8 cellular contexts compared by ENCODE assay signal in the genomic region with DNA sequence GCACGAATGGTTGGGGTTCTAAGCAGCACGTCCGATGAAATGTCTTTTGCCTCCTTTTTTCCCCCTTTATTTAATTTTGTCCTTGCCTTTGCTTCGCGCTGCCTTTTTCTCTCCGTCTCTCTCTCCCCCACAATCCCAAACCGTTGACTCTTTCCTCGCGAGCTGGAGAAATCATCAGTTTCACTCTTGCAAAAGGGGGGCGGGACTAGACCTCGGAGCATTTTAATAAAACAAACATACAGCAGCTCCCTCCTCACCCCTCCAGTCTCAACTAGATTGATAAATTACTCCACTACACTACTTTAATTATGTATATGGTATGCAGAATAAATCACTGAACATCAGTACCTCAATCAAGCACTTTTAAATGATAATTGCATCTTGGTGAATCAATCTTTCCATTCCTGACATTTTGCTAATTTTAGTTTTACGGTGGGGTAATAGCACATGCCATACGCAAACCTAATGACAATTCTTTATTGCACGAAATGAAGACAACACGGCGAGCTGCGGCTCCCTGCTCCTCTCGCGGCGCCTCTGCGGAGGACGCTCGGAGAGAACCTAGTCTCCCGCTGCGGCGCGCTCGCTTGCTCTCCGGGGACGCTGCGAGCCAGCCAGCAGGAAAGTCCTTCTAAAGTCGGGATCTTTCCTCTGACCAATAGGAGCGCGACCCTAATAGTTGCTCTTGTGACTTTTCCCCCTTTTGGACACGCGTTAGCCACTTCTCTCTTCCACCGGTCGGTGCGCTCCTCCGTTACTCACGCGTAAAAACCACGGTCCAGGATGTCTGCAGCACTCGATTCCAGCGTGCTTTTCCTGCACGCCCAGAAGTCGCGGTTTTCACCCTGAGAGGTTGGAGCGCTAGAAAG. TPM values are rescaled to one million over a fixed set of nuclear protein-coding genes. Genes with fewer than 3 reads are reported as not detected.
DNase-seq lines count a peak whose midpoint lies in the region; ATAC-seq and TF ChIP-seq lines count a peak whose summit lies in the region.

No MANE protein-coding gene starts in this region.

- H3K4me1 ChIP-seq in BLaER1 (peaks cover 42% of the 10 kb centered on the region), HUES6 (ENCODE audit: control insufficient read depth, insufficient read depth, low read length) (0 out of 2 replicates have a peak, but pooled peaks cover 3% of the 10 kb centered on the region), skeletal muscle satellite cell (ENCODE audit: control insufficient read depth, insufficient read depth, low read length) (peaks cover 8% of the 10 kb centered on the region)

- peaks cover 24% of the 10 kb centered on the region for H3K4me1 Mint-ChIP-seq in chondrocyte (ENCODE audit: low read depth)

- no peaks in the 10 kb centered on the region for H3K9me3 ChIP-seq in BLaER1
- no peaks in the 10 kb centered on the region for H3K9me3 ChIP-seq in HUES6 (ENCODE audit: control insufficient read depth, insufficient read depth, low read depth, low read length)
- H3K9me3 ChIP-seq in skeletal muscle satellite cell (replicated peaks; ENCODE audit: low read length), result no peaks in the 10 kb centered on the region

- H3K27ac Mint-ChIP-seq in chondrocyte (ENCODE audit: unreplicated experiment), result peak overlapping the region; percentile 97

- peak; percentile 24 for ATAC-seq in GM18870 (IDR thresholded peaks at IDR 0.05; ENCODE audit: unreplicated experiment)

- peak overlapping the region; percentile 86 for H3K4me3 ChIP-seq in BLaER1
- H3K4me3 ChIP-seq in HUES6 (ENCODE audit: low read depth, low read length), result peak overlapping the region; percentile 72
- H3K4me3 ChIP-seq in skeletal muscle satellite cell (ENCODE audit: low read length), result peak overlapping the region; percentile 83

- peak overlapping the region; percentile 82 for H3K4me2 ChIP-seq in BLaER1
- H3K4me2 ChIP-seq in skeletal muscle satellite cell (ENCODE audit: low read length), result peak overlapping the region; percentile 90

- H3K9me3 Mint-ChIP-seq in chondrocyte (ENCODE audit: low read depth), result no peaks in the 10 kb centered on the region

- H3K27me3 ChIP-seq in BLaER1 (no peaks in the 10 kb centered on the region), HUES6 (ENCODE audit: control insufficient read depth, insufficient read depth, low read length) (peaks cover 79% of the 10 kb centered on the region), skeletal muscle satellite cell (ENCODE audit: control insufficient read depth, insufficient read depth, low read length) (no peaks in the 10 kb centered on the region)

- H3K9ac ChIP-seq in BLaER1, result peak overlapping the region; percentile 93
- peak overlapping the region; percentile 14 for H3K9ac ChIP-seq in HUES6 (ENCODE audit: low read length)
- H3K9ac ChIP-seq in skeletal muscle satellite cell (ENCODE audit: low read depth, low read length), result peak overlapping the region; percentile 86

- H3K27ac ChIP-seq in BLaER1 (peak overlapping the region; percentile 93), HUES6 (ENCODE audit: low read depth, low read length) (no peak overlapping the region)

- DNase-seq in SHP77 treated with DMSO at 0.1 percent for 48 hours (lab: John Stamatoyannopoulos, UW) (peak; percentile 71), chondrocyte (ENCODE audit: low spot score) (peak; percentile 73), islet precursor cell (peak; percentile 83)
- DNase-seq in stimulated activated CD4-positive, alpha-beta T cell treated with anti-CD3 and anti-CD28 coated beads, Interleukin-4, amount 100 ng/mL, for 1 hour, result no peak

- no peaks in the 10 kb centered on the region for H3K36me3 Mint-ChIP-seq in chondrocyte (ENCODE audit: low read depth)

- H4K20me1 ChIP-seq in BLaER1, result peaks cover 37% of the 10 kb centered on the region

- H3K4me3 Mint-ChIP-seq in chondrocyte (ENCODE audit: unreplicated experiment), result peak overlapping the region; percentile 89

- 0 out of 2 replicates have a peak, but pooled peaks cover 5% of the 10 kb centered on the region for H3K36me3 ChIP-seq in BLaER1
- no peaks in the 10 kb centered on the region for H3K36me3 ChIP-seq in HUES6 (ENCODE audit: control insufficient read depth, insufficient read depth, low read length)
- H3K36me3 ChIP-seq in skeletal muscle satellite cell (ENCODE audit: insufficient read depth, low read length), result no peaks in the 10 kb centered on the region

- no peaks in the 10 kb centered on the region for H3K27me3 Mint-ChIP-seq in chondrocyte (ENCODE audit: low read depth)

- TF ChIP-seq CTCF in chondrocyte (IDR thresholded peaks at IDR 0.05), result peak; percentile 39

RNA-seq across cellular contexts. Expression of gene MEF2C, which starts 0.8 kb away (rescaled TPM):
- 25.4 to 35.7 TPM (median 29.6 TPM) in 3 replicates for total RNA-seq in chondrocyte
- total RNA-seq in skeletal muscle satellite cell (2012; rRNA removed), result 2.3 and 23.2 TPM in 2 replicates

Comparison
In these comparisons a context has a peak if more than half of its experiments do, and no peak if none do; other contexts are left out.
1. H3K9ac ChIP-seq: peak in every context shown above with its lines; median percentile 93 in BLaER1; 86 in skeletal muscle satellite cell; 14 in HUES6.